31 cellular contexts compared by ENCODE assay signal in genomic region chr5:3009605-3010004, GRCh38.
"Had no signal": no experiment of that assay in that cellular context is flagged by ENCODE, and none has a peak within 500 bp of the region (broad histone marks: within the 10 kb centered on the region; RNA-seq: fewer than 3 reads in every experiment).

No MANE protein-coding gene starts in this region.

- ATAC-seq: activated T-cell treated with anti-CD3 and anti-CD28 coated beads, Interleukin-2, amount 50 U/mL, for 4 hours; Panc1 had no signal

- H3K36me3 ChIP-seq: brain microvascular endothelial cell, SJSA1 had no signal

- H3K4me3 Mint-ChIP-seq: activated B cell treated with CpG ODN at 0.5 μM for 24 hours; activated CD4-positive, alpha-beta memory T cell treated with anti-CD3 and anti-CD28 coated beads for 36 hours; activated naive CD8-positive, alpha-beta T cell treated with anti-CD3 and anti-CD28 coated beads for 36 hours; activated T-cell treated with anti-CD3 and anti-CD28 coated beads, Interleukin-2, amount 50 U/mL, for 4 hours; activated T-helper 1 cell treated with anti-CD3 and anti-CD28 coated beads, Interleukin-12 subunit alpha, Interleukin-12 subunit beta, Interleukin-2, Interleukin-4 antibody, amounts not matched to agents 30 ng/mL and 10 ng/mL and 1 ng/mL, durations not matched to agents 14 hours and 24 hours and 36 hours; T-helper 1 cell treated with Interleukin-12 subunit alpha and Interleukin-12 subunit beta and Interleukin-4 antibody, amounts not matched to agents 30 μg/mL and 1 μg/mL, for 36 hours; T-helper 2 cell treated with Interferon-gamma antibody and Interleukin-4, amounts not matched to agents 5 μg/mL and 100 μg/mL, for 36 hours had no signal

- H3K9me3 ChIP-seq: SK-N-SH had no signal

- H3K4me1 Mint-ChIP-seq: activated B cell treated with CpG ODN at 0.5 μM for 24 hours; activated naive CD8-positive, alpha-beta T cell treated with anti-CD3 and anti-CD28 coated beads for 36 hours had no signal

- H3K9me3 Mint-ChIP-seq: activated T-cell treated with anti-CD3 and anti-CD28 coated beads, Interleukin-2, amount 50 U/mL, for 4 hours had no signal

- H3K27ac ChIP-seq: brain microvascular endothelial cell, KMS-11, SJSA1, VCaP had no signal

- DNase-seq: activated B cell treated with CpG ODN at 0.5 μM for 24 hours; activated CD4-positive, alpha-beta memory T cell treated with anti-CD3 and anti-CD28 coated beads for 36 hours; activated CD4-positive, alpha-beta T cell treated with anti-CD3 and anti-CD28 coated beads for 4 hours; activated CD4-positive, alpha-beta T cell treated with anti-CD3 and anti-CD28 coated beads, Interleukin-2, amount 50 U/mL, for 1 hour; activated CD4-positive, CD25-positive, alpha-beta regulatory T cell treated with anti-CD3 and anti-CD28 coated beads, Interleukin-2, amount 50 U/mL, for 72 hours; activated CD8-positive, alpha-beta memory T cell treated with anti-CD3 and anti-CD28 coated beads, Interleukin-2, amount 50 U/mL, for 4 hours; activated naive CD4-positive, alpha-beta T cell; activated naive CD4-positive, alpha-beta T cell treated with anti-CD3 and anti-CD28 coated beads, Interleukin-2, amount 50 U/mL, for 16 hours; activated naive CD8-positive, alpha-beta T cell treated with anti-CD3 and anti-CD28 coated beads for 36 hours; activated T-cell treated with anti-CD3 and anti-CD28 coated beads for 4 hours; activated T-cell treated with anti-CD3 and anti-CD28 coated beads, Interleukin-2, amount 50 U/mL, for 4 hours; amniotic stem cell; aorta; brain microvascular endothelial cell; MM.1S; MV-4-11; NCI-H1092; NCI-H1436 treated with DMSO at 0.1 percent for 48 hours; NCI-H1694 treated with DMSO at 0.1 percent for 48 hours; NCI-H2029; NCI-H345; NCI-H524 treated with DMSO at 0.1 percent for 48 hours; SHP77 treated with DMSO at 0.1 percent for 48 hours; SK-N-SH had no signal

- H3K27me3 ChIP-seq: brain microvascular endothelial cell, SJSA1 had no signal

- H3K27ac Mint-ChIP-seq: activated B cell treated with CpG ODN at 0.5 μM for 24 hours; activated CD4-positive, alpha-beta memory T cell treated with anti-CD3 and anti-CD28 coated beads for 36 hours; activated naive CD8-positive, alpha-beta T cell treated with anti-CD3 and anti-CD28 coated beads for 36 hours; activated T-helper 1 cell treated with anti-CD3 and anti-CD28 coated beads, Interleukin-12 subunit alpha, Interleukin-12 subunit beta, Interleukin-2, Interleukin-4 antibody, amounts not matched to agents 30 ng/mL and 10 ng/mL and 1 ng/mL, durations not matched to agents 14 hours and 24 hours and 36 hours; T-helper 1 cell treated with Interleukin-12 subunit alpha and Interleukin-12 subunit beta and Interleukin-4 antibody, amounts not matched to agents 30 μg/mL and 1 μg/mL, for 36 hours; T-helper 2 cell treated with Interferon-gamma antibody and Interleukin-4, amounts not matched to agents 5 μg/mL and 100 μg/mL, for 36 hours had no signal

- H3K36me3 Mint-ChIP-seq: activated CD4-positive, alpha-beta memory T cell treated with anti-CD3 and anti-CD28 coated beads for 36 hours; activated naive CD8-positive, alpha-beta T cell treated with anti-CD3 and anti-CD28 coated beads for 36 hours had no signal

- H3K27me3 Mint-ChIP-seq: activated B cell treated with CpG ODN at 0.5 μM for 24 hours; activated CD4-positive, alpha-beta memory T cell treated with anti-CD3 and anti-CD28 coated beads for 36 hours; activated naive CD8-positive, alpha-beta T cell treated with anti-CD3 and anti-CD28 coated beads for 36 hours had no signal

- H3K4me3 ChIP-seq: SJSA1 had no signal

- H3K4me1 ChIP-seq: SJSA1 had no signal
